In genomic region chr3:186144257-186144656, GRCh38 we compare ENCODE assay signal across 31 cellular contexts.
"Had no signal": no experiment of that assay in that cellular context is flagged by ENCODE, and none has a peak within 500 bp of the region (broad histone marks: within the 10 kb centered on the region; RNA-seq: fewer than 3 reads in every experiment).

No MANE protein-coding gene starts in this region.

- DNase-seq: activated B cell treated with CpG ODN at 0.5 μM for 24 hours; activated CD4-positive, alpha-beta memory T cell treated with anti-CD3 and anti-CD28 coated beads, Interleukin-2, amount 10 ng/mL, durations not matched to agents 7 days and 5 days; activated CD4-positive, alpha-beta T cell treated with anti-CD3 and anti-CD28 coated beads for 4 hours; activated CD4-positive, alpha-beta T cell treated with anti-CD3 and anti-CD28 coated beads, Interleukin-2, amount 10 ng/mL, durations not matched to agents 7 days and 5 days; activated CD4-positive, alpha-beta T cell treated with anti-CD3 and anti-CD28 coated beads, Interleukin-2, amount 50 U/mL, for 48 hours; activated CD4-positive, CD25-positive, alpha-beta regulatory T cell treated with anti-CD3 and anti-CD28 coated beads, Interleukin-2, amount 50 U/mL, for 72 hours; activated CD8-positive, alpha-beta memory T cell treated with anti-CD3 and anti-CD28 coated beads for 24 hours; activated CD8-positive, alpha-beta memory T cell treated with anti-CD3 and anti-CD28 coated beads, Interleukin-2, amount 10 ng/mL, durations not matched to agents 7 days and 5 days; activated CD8-positive, alpha-beta memory T cell treated with anti-CD3 and anti-CD28 coated beads, Interleukin-2, amount 50 U/mL, for 48 hours; activated CD8-positive, alpha-beta T cell treated with anti-CD3 and anti-CD28 coated beads, Interleukin-2, amount 10 ng/mL, durations not matched to agents 7 days and 5 days; activated effector memory CD4-positive, alpha-beta T cell treated with Interleukin-2 at 50 U/mL for 16 hours; activated gamma-delta T cell; activated naive CD4-positive, alpha-beta T cell treated with anti-CD3 and anti-CD28 coated beads, Interleukin-2, amount 50 U/mL, for 16 hours; activated naive CD4-positive, alpha-beta T cell treated with Interleukin-2 at 50 U/mL for 16 hours; activated naive CD8-positive, alpha-beta T cell treated with anti-CD3 and anti-CD28 coated beads for 36 hours; activated T-cell treated with anti-CD3 and anti-CD28 coated beads, Interleukin-2, amount 50 U/mL, for 24 hours; activated T-cell treated with anti-CD3 and anti-CD28 coated beads, Interleukin-2, amount 50 U/mL, for 48 hours; amniotic stem cell; aorta; caudate nucleus; cerebellar nuclear complex; T-helper 1 cell; T-helper 2 cell; T-helper 9 cell had no signal

- H3K9me3 ChIP-seq: adrenal gland had no signal

- H3K4me3 ChIP-seq: adrenal gland, cardiac muscle cell had no signal

- ATAC-seq: activated CD8-positive, alpha-beta memory T cell treated with anti-CD3 and anti-CD28 coated beads, Interleukin-2, amount 10 ng/mL, durations not matched to agents 7 days and 5 days; activated CD8-positive, alpha-beta T cell treated with anti-CD3 and anti-CD28 coated beads, Interleukin-2, amount 10 ng/mL, durations not matched to agents 7 days and 5 days; activated naive CD4-positive, alpha-beta T cell treated with anti-CD3 and anti-CD28 coated beads, Interleukin-2, amount 50 U/mL, for 72 hours had no signal

- H3K27ac ChIP-seq: cardiac muscle cell, VCaP had no signal

- FAIRE-seq: astrocyte, bronchial epithelial cell, TTC549 had no signal

- H3K27me3 ChIP-seq: adrenal gland, cardiac muscle cell had no signal

- H3K36me3 ChIP-seq: adrenal gland, cardiac muscle cell had no signal
